ENCODE assay signal across 9 cellular contexts in genomic region chr14:50260511-50260910, GRCh38. TPM values are rescaled to one million over a fixed set of nuclear protein-coding genes. Genes with fewer than 3 reads are reported as not detected.
DNase-seq lines count a peak whose midpoint lies in the region; ATAC-seq and FAIRE-seq lines count a peak whose summit lies in the region.
"Had no signal": no experiment of that assay in that cellular context is flagged by ENCODE, and none has a peak within 500 bp of the region (broad histone marks: within the 10 kb centered on the region; RNA-seq: fewer than 3 reads in every experiment).

No MANE protein-coding gene starts in this region.

- H3K4me1 Mint-ChIP-seq in activated T-helper 1 cell treated with anti-CD3 and anti-CD28 coated beads, Interleukin-12 subunit alpha, Interleukin-12 subunit beta, Interleukin-2, Interleukin-4 antibody, amounts not matched to agents 30 ng/mL and 10 ng/mL and 1 ng/mL, durations not matched to agents 14 hours and 24 hours and 36 hours (ENCODE audit: low read depth), result peaks cover 4% of the 10 kb centered on the region

- FAIRE-seq in urothelium cell line (lab: Jason Lieb, UNC), result peak; percentile 91
- FAIRE-seq: colon had no signal

- no peaks in the 10 kb centered on the region for H3K9me3 Mint-ChIP-seq in activated T-helper 1 cell treated with anti-CD3 and anti-CD28 coated beads, Interleukin-12 subunit alpha, Interleukin-12 subunit beta, Interleukin-2, Interleukin-4 antibody, amounts not matched to agents 30 ng/mL and 10 ng/mL and 1 ng/mL, durations not matched to agents 14 hours and 24 hours and 36 hours

- no peaks in the 10 kb centered on the region for H3K27me3 Mint-ChIP-seq in activated T-helper 1 cell treated with anti-CD3 and anti-CD28 coated beads, Interleukin-12 subunit alpha, Interleukin-12 subunit beta, Interleukin-2, Interleukin-4 antibody, amounts not matched to agents 30 ng/mL and 10 ng/mL and 1 ng/mL, durations not matched to agents 14 hours and 24 hours and 36 hours (ENCODE audit: insufficient read depth)

- no peak overlapping the region for H3K4me3 Mint-ChIP-seq in activated T-helper 1 cell treated with anti-CD3 and anti-CD28 coated beads, Interleukin-12 subunit alpha, Interleukin-12 subunit beta, Interleukin-2, Interleukin-4 antibody, amounts not matched to agents 30 ng/mL and 10 ng/mL and 1 ng/mL, durations not matched to agents 14 hours and 24 hours and 36 hours

- peaks cover 6% of the 10 kb centered on the region for H3K36me3 Mint-ChIP-seq in activated T-helper 1 cell treated with anti-CD3 and anti-CD28 coated beads, Interleukin-12 subunit alpha, Interleukin-12 subunit beta, Interleukin-2, Interleukin-4 antibody, amounts not matched to agents 30 ng/mL and 10 ng/mL and 1 ng/mL, durations not matched to agents 14 hours and 24 hours and 36 hours (ENCODE audit: low read depth)

- intact Hi-C loops in activated T-helper 1 cell treated with anti-CD3 and anti-CD28 coated beads, Interleukin-12 subunit alpha, Interleukin-12 subunit beta, Interleukin-2, Interleukin-4 antibody, amounts not matched to agents 30 ng/mL and 10 ng/mL and 1 ng/mL, durations not matched to agents 14 hours and 24 hours and 36 hours (cut with micrococcal nuclease), result loop anchor here (1.0 to 5.0 kb wide), 2 partner anchors 143 to 407 kb away; partner anchors contain the start of gene VCPKMT

- in situ Hi-C loops in KBM-7 (cut with MboI; ENCODE audit: low pct_unique_long_range_greater_than_20kb, low sequenced_read_pairs), result no loop called here

- peak; percentile 7 for DNase-seq in activated naive CD4-positive, alpha-beta T cell treated with Interleukin-2 at 50 U/mL for 16 hours
- no peak for DNase-seq in activated naive CD4-positive, alpha-beta T cell (lab: John Stamatoyannopoulos, UW)
- DNase-seq in KBM-7, result peak; percentile 49
- DNase-seq in activated T-helper 1 cell treated with anti-CD3 and anti-CD28 coated beads, Interleukin-12 subunit alpha, Interleukin-12 subunit beta, Interleukin-2, Interleukin-4 antibody, amounts not matched to agents 30 ng/mL and 10 ng/mL and 1 ng/mL, durations not matched to agents 14 hours and 24 hours and 36 hours (ENCODE audit: low spot score), result peak; percentile 11
- peak; percentile 14 for DNase-seq in iPS-NIHi11 (ENCODE audit: low spot score)
- peak; percentile 26 for DNase-seq in urothelium cell line (ENCODE audit: low spot score)
- DNase-seq in HPDE6-E6E7 (ENCODE audit: extremely low spot score), result no peak

- no peak for ATAC-seq in HG03565 (IDR thresholded peaks at IDR 0.05; ENCODE audit: unreplicated experiment)

- no peak overlapping the region for H3K27ac Mint-ChIP-seq in activated T-helper 1 cell treated with anti-CD3 and anti-CD28 coated beads, Interleukin-12 subunit alpha, Interleukin-12 subunit beta, Interleukin-2, Interleukin-4 antibody, amounts not matched to agents 30 ng/mL and 10 ng/mL and 1 ng/mL, durations not matched to agents 14 hours and 24 hours and 36 hours

RNA-seq across cellular contexts. Expression of gene SOS2, which starts 29.1 kb away (rescaled TPM):
- 19.9 and 21.6 TPM in 2 replicates for total RNA-seq in activated T-helper 1 cell treated with anti-CD3 and anti-CD28 coated beads, Interleukin-12 subunit alpha, Interleukin-12 subunit beta, Interleukin-2, Interleukin-4 antibody, amounts not matched to agents 30 ng/mL and 10 ng/mL and 1 ng/mL, durations not matched to agents 14 hours and 24 hours and 36 hours

RNA-seq across cellular contexts. Expression of gene L2HGDH, which starts 51.5 kb away (rescaled TPM):
- 14.7 and 16.2 TPM in 2 replicates for total RNA-seq in activated T-helper 1 cell treated with anti-CD3 and anti-CD28 coated beads, Interleukin-12 subunit alpha, Interleukin-12 subunit beta, Interleukin-2, Interleukin-4 antibody, amounts not matched to agents 30 ng/mL and 10 ng/mL and 1 ng/mL, durations not matched to agents 14 hours and 24 hours and 36 hours

RNA-seq across cellular contexts. Expression of gene DMAC2L, which starts 51.6 kb away (rescaled TPM):
- 14.4 and 17.9 TPM in 2 replicates for total RNA-seq in activated T-helper 1 cell treated with anti-CD3 and anti-CD28 coated beads, Interleukin-12 subunit alpha, Interleukin-12 subunit beta, Interleukin-2, Interleukin-4 antibody, amounts not matched to agents 30 ng/mL and 10 ng/mL and 1 ng/mL, durations not matched to agents 14 hours and 24 hours and 36 hours

Comparison
In these comparisons a context has a peak if more than half of its experiments do, and no peak if none do; other contexts are left out.
1. DNase-seq: peak in activated naive CD4-positive, alpha-beta T cell treated with Interleukin-2 at 50 U/mL for 16 hours (single experiment), KBM-7 (single experiment), activated T-helper 1 cell treated with anti-CD3 and anti-CD28 coated beads, Interleukin-12 subunit alpha, Interleukin-12 subunit beta, Interleukin-2, Interleukin-4 antibody, amounts not matched to agents 30 ng/mL and 10 ng/mL and 1 ng/mL, durations not matched to agents 14 hours and 24 hours and 36 hours (single experiment), iPS-NIHi11 (single experiment) and urothelium cell line (single experiment); none in activated naive CD4-positive, alpha-beta T cell (0 of 4) and HPDE6-E6E7 (single experiment).